18 cellular contexts compared by ENCODE assay signal in genomic region chr10:52300599-52301277, GRCh38. TPM values are rescaled to one million over a fixed set of nuclear protein-coding genes. Genes with fewer than 3 reads are reported as not detected.
A peak's percentile ranks its signal among the peaks of the same experiment; 100 is the strongest.
DNase-seq lines count a peak whose midpoint lies in the region; ATAC-seq and TF ChIP-seq lines count a peak whose summit lies in the region.
"Had no signal": no experiment of that assay in that cellular context is flagged by ENCODE, and none has a peak within 500 bp of the region (broad histone marks: within the 10 kb centered on the region; RNA-seq: fewer than 3 reads in every experiment).

No MANE protein-coding gene starts in this region.

- H2AFZ ChIP-seq in neuronal stem cell (ENCODE audit: low read length), result no peak overlapping the region
- H2AFZ ChIP-seq: GM23338 had no signal

- no peak overlapping the region for H3K9ac ChIP-seq in neuronal stem cell (ENCODE audit: low read depth, low read length, poor library complexity)

- H3K4me3 Mint-ChIP-seq in stimulated activated naive CD8-positive, alpha-beta T cell treated with anti-CD3 and anti-CD28 coated beads, Interleukin-15, amount 100 ng/mL, for 72 hours, result no peak overlapping the region
- H3K4me3 Mint-ChIP-seq: CD4-positive, alpha-beta memory T cell; GM23338; H9 had no signal

- no peak overlapping the region for H2BK12ac ChIP-seq in neuronal stem cell (ENCODE audit: low read length)

- H3K18ac ChIP-seq in neuronal stem cell (ENCODE audit: low read length), result no peak overlapping the region

- no peak overlapping the region for H4K8ac ChIP-seq in neuronal stem cell (ENCODE audit: low read depth, low read length)

- no peaks in the 10 kb centered on the region for H3K27me3 ChIP-seq in foreskin keratinocyte
- H3K27me3 ChIP-seq in neuronal stem cell (ENCODE audit: control insufficient read depth in 3 of 3, insufficient read depth in 3 of 3, low read depth in 1 of 3, low read length in 3 of 3), result no peaks in the 10 kb centered on the region
- no peaks in the 10 kb centered on the region for H3K27me3 ChIP-seq in thyroid gland

- no CpG with 5 or more reads among the region's 4 CpGs for WGBS in neuronal stem cell (ENCODE audit: extremely low coverage in 2 of 2, insufficient read length in 2 of 2, insufficient replicate concordance in 1 of 2), 2 donors
- 79 to 87% methylated on average over 4 of the region's 4 CpGs for WGBS in thyroid gland, 2 donors

- H3K27ac Mint-ChIP-seq in stimulated activated naive CD8-positive, alpha-beta T cell treated with anti-CD3 and anti-CD28 coated beads, Interleukin-15, amount 100 ng/mL, for 72 hours, result no peak overlapping the region
- H3K27ac Mint-ChIP-seq: CD4-positive, alpha-beta memory T cell; GM23338; H9 had no signal

- H3K36me3 ChIP-seq in neuronal stem cell (replicated peaks in 1 of 2; ENCODE audit: control insufficient read depth in 2 of 2, insufficient read depth in 2 of 2, low read length in 2 of 2) (no peaks in the 10 kb centered on the region), thyroid gland (no peaks in the 10 kb centered on the region), mucosa of descending colon (ENCODE audit: low read depth) (no peaks in the 10 kb centered on the region)

- peak; percentile 19 for DNase-seq in ELF-1 (ENCODE audit: low read depth, low spot score)
- peak; percentile 40 for DNase-seq in RPMI7951 (ENCODE audit: low read depth)
- peak in 1 of 2 donors; percentile 21 for DNase-seq in foreskin keratinocyte
- no peak for DNase-seq in neuronal stem cell (ENCODE audit: low spot score)
- no peak for DNase-seq in stimulated activated naive CD8-positive, alpha-beta T cell treated with anti-CD3 and anti-CD28 coated beads, Interleukin-15, amount 100 ng/mL, for 72 hours
- no peak for DNase-seq in thyroid gland
- DNase-seq in mucosa of descending colon, result no peak
- DNase-seq: C1 segment of cervical spinal cord; Calu3; CD4-positive, alpha-beta memory T cell; COR-L47; DMS53; DMS79 treated with DMSO at 0.1 percent for 48 hours; H9 had no signal

- H2BK15ac ChIP-seq in neuronal stem cell (ENCODE audit: low read length), result no peak overlapping the region

- H3K4me2 ChIP-seq in neuronal stem cell (ENCODE audit: insufficient read depth, low read length, poor library complexity, severe bottlenecking), result no peak overlapping the region
- H3K4me2 ChIP-seq: GM23338 had no signal

- H3K79me1 ChIP-seq in neuronal stem cell (ENCODE audit: low read depth, low read length), result no peaks in the 10 kb centered on the region

- peak overlapping the region; percentile 8 for H3K23ac ChIP-seq in neuronal stem cell (ENCODE audit: low read depth, low read length, poor library complexity)

- no peak for TF ChIP-seq CTCF in foreskin keratinocyte (conservative IDR thresholded peaks at IDR 0.05)
- no peak for TF ChIP-seq CTCF in thyroid gland (IDR thresholded peaks at IDR 0.05)
- TF ChIP-seq CTCF in mucosa of descending colon (IDR thresholded peaks at IDR 0.05), result no peak

- ATAC-seq in foreskin keratinocyte, result peak; percentile 62
- no peak for ATAC-seq in HG02610 (IDR thresholded peaks at IDR 0.05; ENCODE audit: unreplicated experiment)
- ATAC-seq in stimulated activated naive CD8-positive, alpha-beta T cell treated with anti-CD3 and anti-CD28 coated beads, Interleukin-15, amount 100 ng/mL, for 72 hours, result no peak
- no peak for ATAC-seq in mucosa of descending colon
- ATAC-seq: GM12878, GM23338, HCT116 had no signal

- H2BK5ac ChIP-seq in neuronal stem cell (ENCODE audit: low read length), result no peak overlapping the region

- H3K9me3 Mint-ChIP-seq in stimulated activated naive CD8-positive, alpha-beta T cell treated with anti-CD3 and anti-CD28 coated beads, Interleukin-15, amount 100 ng/mL, for 72 hours, result peaks cover 0 to 4% of the 10 kb centered on the region in 2 donors

- H3K9me3 ChIP-seq in neuronal stem cell (replicated peaks in 1 of 2; ENCODE audit: control insufficient read depth in 2 of 2, insufficient read depth in 1 of 2, low read depth in 1 of 2, low read length in 2 of 2) (no peaks in the 10 kb centered on the region), thyroid gland (no peaks in the 10 kb centered on the region), mucosa of descending colon (no peaks in the 10 kb centered on the region)

- intact Hi-C loops in thyroid gland (cut with DNase I), result no loop called here
- intact Hi-C loops in mucosa of descending colon (cut with DNase I, micrococcal nuclease), result no loop called here

- no peak overlapping the region for H2AK5ac ChIP-seq in neuronal stem cell (ENCODE audit: low read depth, low read length)

- H3K4ac ChIP-seq in neuronal stem cell (ENCODE audit: low read length), result no peak overlapping the region

- H3K27ac ChIP-seq in foreskin keratinocyte (no peak overlapping the region), neuronal stem cell (replicated peaks; ENCODE audit: low read length) (no peak overlapping the region), thyroid gland (no peak overlapping the region)

- no peaks in the 10 kb centered on the region for H3K27me3 Mint-ChIP-seq in stimulated activated naive CD8-positive, alpha-beta T cell treated with anti-CD3 and anti-CD28 coated beads, Interleukin-15, amount 100 ng/mL, for 72 hours
- H3K27me3 Mint-ChIP-seq: CD4-positive, alpha-beta memory T cell had no signal

- no peak overlapping the region for H4K91ac ChIP-seq in neuronal stem cell (ENCODE audit: low read depth, low read length, poor library complexity)

- no peak overlapping the region for H2BK120ac ChIP-seq in neuronal stem cell (ENCODE audit: low read depth, low read length)

- H3K4me1 ChIP-seq in foreskin keratinocyte (peaks cover 8% of the 10 kb centered on the region), neuronal stem cell (ENCODE audit: control insufficient read depth in 2 of 2, insufficient read depth in 1 of 2, low read depth in 1 of 2, low read length in 2 of 2) (no peaks in the 10 kb centered on the region), thyroid gland (no peaks in the 10 kb centered on the region), mucosa of descending colon (ENCODE audit: low read depth) (no peaks in the 10 kb centered on the region)

- H3K4me3 ChIP-seq in neuronal stem cell (ENCODE audit: low read length in 2 of 2) (no peak overlapping the region), thyroid gland (replicated peaks in 1 of 3) (no peak overlapping the region), mucosa of descending colon (no peak overlapping the region)
- H3K4me3 ChIP-seq: GM12878, GM23338 had no signal

- H3K4me1 Mint-ChIP-seq in stimulated activated naive CD8-positive, alpha-beta T cell treated with anti-CD3 and anti-CD28 coated beads, Interleukin-15, amount 100 ng/mL, for 72 hours, result no peaks in the 10 kb centered on the region
- H3K4me1 Mint-ChIP-seq: CD4-positive, alpha-beta memory T cell; GM23338; H9 had no signal

- no peak overlapping the region for H3K14ac ChIP-seq in neuronal stem cell (ENCODE audit: low read length)

- TF ChIP-seq POLR2A in thyroid gland (IDR thresholded peaks at IDR 0.05), result no peak

RNA-seq across cellular contexts. Expression of gene DKK1, which starts 13.3 kb away (rescaled TPM):
- 4.7 and 7.3 TPM in 2 replicates for total RNA-seq in RPMI7951 (2014; rRNA removed; shearing (Covaris generic))
- 228 and 406 TPM in 2 replicates for total RNA-seq in foreskin keratinocyte
- 194 and 421 TPM in 2 replicates for polyA plus RNA-seq in foreskin keratinocyte
- not detected for polyA plus RNA-seq in neuronal stem cell (2013, experiment 1 of 2)
- polyA plus RNA-seq in neuronal stem cell (2013, experiment 2 of 2), result 0.01 TPM
- 1 to 10 TPM in 2 of 4 donors, not detected in 2; 1.7 to 3.2 TPM for total RNA-seq in thyroid gland
- 1 to 10 TPM in 1 of 3 donors, not detected in 2; 1.5 TPM for total RNA-seq in mucosa of descending colon
- total RNA-seq: CD4-positive, alpha-beta memory T cell; GM23338 had no signal
- polyA plus RNA-seq: CD4-positive, alpha-beta memory T cell had no signal

Comparison
In these comparisons a context has a peak if more than half of its experiments do, and no peak if none do; other contexts are left out.
1. DNase-seq: peak in ELF-1 (single experiment) and RPMI7951 (single experiment); none in neuronal stem cell (single experiment), stimulated activated naive CD8-positive, alpha-beta T cell treated with anti-CD3 and anti-CD28 coated beads, Interleukin-15, amount 100 ng/mL, for 72 hours (0 of 2), thyroid gland (0 of 2) and mucosa of descending colon (0 of 3).
2. RNA of gene DKK1, which starts 13.3 kb away (total RNA-seq): 228 to 406 TPM in foreskin keratinocyte; 4.7 to 7.3 TPM in RPMI7951, 1.7 to 3.2 TPM in thyroid gland and 1.5 TPM in mucosa of descending colon; every median in the first group is over 10 times any median in the second.